30 cellular contexts compared by ENCODE assay signal in the genomic region with DNA sequence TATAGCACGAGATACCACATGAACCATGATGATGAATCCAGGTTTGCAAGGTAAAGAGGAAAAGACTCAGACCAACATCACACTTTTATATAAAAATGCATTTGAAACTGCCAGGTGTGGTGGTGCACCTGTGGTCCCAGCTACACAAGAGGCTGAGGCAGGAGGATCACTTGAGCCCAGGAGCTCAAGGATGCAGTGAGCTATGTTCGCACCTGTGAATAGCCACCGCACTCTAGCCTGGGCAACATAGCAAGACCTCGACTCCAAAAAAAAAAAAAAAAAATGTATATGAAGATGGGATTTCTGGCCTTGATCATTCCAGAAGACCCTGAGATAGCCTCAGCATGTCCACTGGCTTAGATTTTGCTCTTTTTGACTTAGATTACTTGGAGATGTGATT.
"Had no signal": no experiment of that assay in that cellular context is flagged by ENCODE, and none has a peak within 500 bp of the region (broad histone marks: within the 10 kb centered on the region; RNA-seq: fewer than 3 reads in every experiment).

No MANE protein-coding gene starts in this region.

- H3K27me3 ChIP-seq: adrenal gland, body of pancreas, esophagus squamous epithelium, gastroesophageal sphincter, heart right ventricle had no signal

- H3K36me3 ChIP-seq: adrenal gland, esophagus squamous epithelium, gastroesophageal sphincter, heart right ventricle had no signal

- H3K9me3 Mint-ChIP-seq: activated CD4-positive, alpha-beta memory T cell treated with anti-CD3 and anti-CD28 coated beads, Interleukin-2, amount 10 ng/mL, durations not matched to agents 7 days and 5 days; activated CD4-positive, alpha-beta T cell treated with anti-CD3 and anti-CD28 coated beads, Interleukin-2, amount 10 ng/mL, durations not matched to agents 7 days and 5 days; activated naive CD4-positive, alpha-beta T cell treated with anti-CD3 and anti-CD28 coated beads for 36 hours; activated naive CD4-positive, alpha-beta T cell treated with anti-CD3 and anti-CD28 coated beads, Interleukin-2, amount 50 U/mL, for 24 hours; activated naive CD8-positive, alpha-beta T cell treated with anti-CD3 and anti-CD28 coated beads for 36 hours; activated naive CD8-positive, alpha-beta T cell treated with anti-CD3 and anti-CD28 coated beads, Interleukin-2, amount 50 U/mL, for 24 hours; activated T-cell treated with anti-CD3 and anti-CD28 coated beads, Interleukin-2, amount 50 U/mL, for 4 hours; activated T-helper 17 cell treated with anti-CD3 and anti-CD28 coated beads, Interleukin-2, amount 50 U/mL, for 72 hours; effector memory CD8-positive, alpha-beta T cell had no signal

- H3K4me1 Mint-ChIP-seq: activated CD4-positive, alpha-beta memory T cell treated with anti-CD3 and anti-CD28 coated beads, Interleukin-2, amount 10 ng/mL, durations not matched to agents 7 days and 5 days; activated CD4-positive, alpha-beta T cell treated with anti-CD3 and anti-CD28 coated beads, Interleukin-2, amount 10 ng/mL, durations not matched to agents 7 days and 5 days; activated naive CD4-positive, alpha-beta T cell treated with anti-CD3 and anti-CD28 coated beads, Interleukin-2, amount 50 U/mL, for 24 hours; activated naive CD8-positive, alpha-beta T cell treated with anti-CD3 and anti-CD28 coated beads, Interleukin-2, amount 50 U/mL, for 24 hours; activated T-helper 17 cell treated with anti-CD3 and anti-CD28 coated beads, Interleukin-2, amount 50 U/mL, for 72 hours had no signal

- H3K27ac Mint-ChIP-seq: activated CD4-positive, alpha-beta memory T cell treated with anti-CD3 and anti-CD28 coated beads, Interleukin-2, amount 10 ng/mL, durations not matched to agents 7 days and 5 days; activated CD4-positive, alpha-beta T cell treated with anti-CD3 and anti-CD28 coated beads, Interleukin-2, amount 10 ng/mL, durations not matched to agents 7 days and 5 days; activated naive CD4-positive, alpha-beta T cell treated with anti-CD3 and anti-CD28 coated beads for 36 hours; activated naive CD4-positive, alpha-beta T cell treated with anti-CD3 and anti-CD28 coated beads, Interleukin-2, amount 50 U/mL, for 24 hours; activated naive CD8-positive, alpha-beta T cell treated with anti-CD3 and anti-CD28 coated beads for 36 hours; activated naive CD8-positive, alpha-beta T cell treated with anti-CD3 and anti-CD28 coated beads, Interleukin-2, amount 50 U/mL, for 24 hours; activated T-helper 17 cell treated with anti-CD3 and anti-CD28 coated beads, Interleukin-2, amount 50 U/mL, for 72 hours; effector memory CD8-positive, alpha-beta T cell had no signal

- H3K4me3 Mint-ChIP-seq: activated CD4-positive, alpha-beta memory T cell treated with anti-CD3 and anti-CD28 coated beads, Interleukin-2, amount 10 ng/mL, durations not matched to agents 7 days and 5 days; activated CD4-positive, alpha-beta T cell treated with anti-CD3 and anti-CD28 coated beads, Interleukin-2, amount 10 ng/mL, durations not matched to agents 7 days and 5 days; activated naive CD4-positive, alpha-beta T cell treated with anti-CD3 and anti-CD28 coated beads for 36 hours; activated naive CD4-positive, alpha-beta T cell treated with anti-CD3 and anti-CD28 coated beads, Interleukin-2, amount 50 U/mL, for 24 hours; activated naive CD8-positive, alpha-beta T cell treated with anti-CD3 and anti-CD28 coated beads for 36 hours; activated naive CD8-positive, alpha-beta T cell treated with anti-CD3 and anti-CD28 coated beads, Interleukin-2, amount 50 U/mL, for 24 hours; activated T-cell treated with anti-CD3 and anti-CD28 coated beads, Interleukin-2, amount 50 U/mL, for 4 hours; activated T-helper 17 cell treated with anti-CD3 and anti-CD28 coated beads, Interleukin-2, amount 50 U/mL, for 72 hours; effector memory CD8-positive, alpha-beta T cell had no signal

- H3K4me3 ChIP-seq: adrenal gland, body of pancreas, esophagus squamous epithelium, gastroesophageal sphincter, heart right ventricle had no signal

- H3K27ac ChIP-seq: adrenal gland, body of pancreas, epithelial cell of prostate, esophagus squamous epithelium, gastroesophageal sphincter, heart right ventricle had no signal

- H3K9me3 ChIP-seq: adrenal gland, body of pancreas, esophagus squamous epithelium, gastroesophageal sphincter, heart right ventricle had no signal

- H3K27me3 Mint-ChIP-seq: activated naive CD8-positive, alpha-beta T cell treated with anti-CD3 and anti-CD28 coated beads for 36 hours had no signal

- DNase-seq: activated CD4-positive, alpha-beta memory T cell treated with anti-CD3 and anti-CD28 coated beads, Interleukin-2, amount 10 ng/mL, durations not matched to agents 7 days and 5 days; activated CD4-positive, alpha-beta T cell treated with anti-CD3 and anti-CD28 coated beads for 1 hour; activated CD4-positive, alpha-beta T cell treated with anti-CD3 and anti-CD28 coated beads for 4 hours; activated CD4-positive, alpha-beta T cell treated with anti-CD3 and anti-CD28 coated beads, Interleukin-2, amount 10 ng/mL, durations not matched to agents 7 days and 5 days; activated CD4-positive, alpha-beta T cell treated with anti-CD3 and anti-CD28 coated beads, Interleukin-2, amount 50 U/mL, for 4 hours; activated effector memory CD4-positive, alpha-beta T cell treated with Interleukin-2 at 50 U/mL for 16 hours; activated naive CD4-positive, alpha-beta T cell treated with anti-CD3 and anti-CD28 coated beads for 36 hours; activated naive CD8-positive, alpha-beta T cell treated with anti-CD3 and anti-CD28 coated beads for 36 hours; activated naive CD8-positive, alpha-beta T cell treated with anti-CD3 and anti-CD28 coated beads, Interleukin-2, amount 50 U/mL, for 24 hours; activated T-cell treated with anti-CD3 and anti-CD28 coated beads, Interleukin-2, amount 50 U/mL, for 4 hours; adrenal gland; amygdala; aorta; body of pancreas; caudate nucleus; cortex of kidney; dermis blood vessel endothelial cell; effector CD4-positive, alpha-beta T cell; effector memory CD8-positive, alpha-beta T cell; esophagus squamous epithelium; foreskin melanocyte; heart right ventricle; T-helper 2 cell had no signal

- FAIRE-seq: colon, endometrium, endothelial cell of umbilical vein had no signal

- ATAC-seq: activated naive CD8-positive, alpha-beta T cell treated with anti-CD3 and anti-CD28 coated beads, Interleukin-2, amount 50 U/mL, for 24 hours; activated T-cell treated with anti-CD3 and anti-CD28 coated beads, Interleukin-2, amount 50 U/mL, for 4 hours; activated T-helper 17 cell treated with anti-CD3 and anti-CD28 coated beads, Interleukin-2, amount 50 U/mL, for 72 hours; body of pancreas; effector memory CD8-positive, alpha-beta T cell; gastroesophageal sphincter; heart right ventricle had no signal

- H3K36me3 Mint-ChIP-seq: activated naive CD4-positive, alpha-beta T cell treated with anti-CD3 and anti-CD28 coated beads, Interleukin-2, amount 50 U/mL, for 24 hours; activated naive CD8-positive, alpha-beta T cell treated with anti-CD3 and anti-CD28 coated beads for 36 hours had no signal
